In genomic region chr12:93557884-93558283, GRCh38 we compare ENCODE assay signal across 2 cellular contexts.
TF ChIP-seq lines count a peak whose summit lies in the region.

No MANE protein-coding gene starts in this region.

TF ChIP-seq in HEK293, 187 proteins besides CTCF, POLR2A, EP300 and RAD21:
- TF ChIP-seq ZNF529 (tag by site-specific recombination; IDR thresholded peaks at IDR 0.05; ENCODE audit: insufficient replicate concordance) = peak; percentile 68
- peak; percentile 61 for TF ChIP-seq SETDB1 (IDR thresholded peaks at IDR 0.05; ENCODE audit: insufficient read length, low read length)

TF ChIP-seq in K562, 482 proteins besides CTCF, POLR2A, EP300 and RAD21:
- peak; percentile 83 for TF ChIP-seq ZNF324 (CRISPR knock-in tag; IDR thresholded peaks at IDR 0.05)
- peak; percentile 10 for TF ChIP-seq ZNF280A (IDR thresholded peaks at IDR 0.05; ENCODE audit: low read depth, partially characterized antibody)
